26 cellular contexts compared by ENCODE assay signal in the genomic region with DNA sequence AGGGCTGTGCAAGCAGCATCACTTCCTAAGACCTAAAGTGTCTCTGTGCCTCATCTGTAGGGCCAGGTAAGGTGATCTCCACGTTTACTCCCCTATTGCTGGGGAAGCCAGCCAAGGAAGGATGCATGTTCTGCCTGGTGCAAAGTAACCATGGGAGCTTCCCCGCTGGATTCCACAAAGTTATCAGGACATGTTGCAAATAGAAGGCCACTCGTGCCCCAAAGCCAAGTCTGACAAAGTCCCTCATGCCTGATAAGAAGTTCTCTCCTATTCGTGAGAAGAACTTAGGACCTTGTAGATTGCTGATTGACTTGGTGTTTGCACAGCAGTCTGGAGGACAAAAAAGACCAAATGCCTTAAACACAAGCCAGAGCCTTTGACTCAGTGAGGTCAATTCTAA.
"Had no signal": no experiment of that assay in that cellular context is flagged by ENCODE, and none has a peak within 500 bp of the region (broad histone marks: within the 10 kb centered on the region; RNA-seq: fewer than 3 reads in every experiment).

No MANE protein-coding gene starts in this region.

- H3K27ac ChIP-seq: stomach, suprapubic skin, thoracic aorta, thyroid gland, tibial artery, tibial nerve, transverse colon, upper lobe of left lung, upper lobe of right lung, uterus, vagina had no signal

- H3K27me3 ChIP-seq: stomach, suprapubic skin, thyroid gland, tibial artery, tibial nerve, transverse colon, upper lobe of left lung, upper lobe of right lung, uterus, vagina had no signal

- FAIRE-seq: urothelium cell line had no signal

- H3K4me1 ChIP-seq: stomach, suprapubic skin, thyroid gland, transverse colon, uterus, vagina had no signal

- H3K4me3 ChIP-seq: stomach, suprapubic skin, thoracic aorta, thyroid gland, tibial artery, tibial nerve, transverse colon, upper lobe of left lung, upper lobe of right lung, uterus, vagina had no signal

- H3K36me3 ChIP-seq: stomach, suprapubic skin, thoracic aorta, thyroid gland, tibial artery, tibial nerve, transverse colon, upper lobe of left lung, upper lobe of right lung, uterus, vagina had no signal

- ATAC-seq: stimulated activated effector memory CD8-positive, alpha-beta T cell treated with anti-CD3 and anti-CD28 coated beads, Interleukin-12 subunit alpha, Interleukin-12 subunit beta, amount 100 ng/mL, for 72 hours; stimulated activated memory B cell treated with anti-CD40 and anti-IgM and Interleukin-4, amounts not matched to agents 10 μg/mL and 1 μg/mL and 100 μg/mL, for 72 hours; stimulated activated naive B cell treated with anti-CD40 and anti-IgM and Interleukin-4, amounts not matched to agents 10 μg/mL and 1 μg/mL and 100 μg/mL, for 72 hours; stimulated activated naive CD8-positive, alpha-beta T cell treated with anti-CD3 and anti-CD28 coated beads, Interleukin-15, amount 100 ng/mL, for 72 hours; stimulated activated naive CD8-positive, alpha-beta T cell treated with anti-CD3 and anti-CD28 coated beads, Interleukin-15, Interleukin-2, amounts not matched to agents 100 U/mL and 50 U/mL, for 24 hours; upper lobe of right lung had no signal

- H3K9me3 ChIP-seq: suprapubic skin, thoracic aorta, thyroid gland, tibial artery, tibial nerve, transverse colon, upper lobe of left lung, upper lobe of right lung, uterus, vagina had no signal

- DNase-seq: stimulated activated CD4-positive, alpha-beta T cell treated with anti-CD3 and anti-CD28 coated beads, Interleukin-2, amount 100 ng/mL, for 24 hours; stimulated activated CD4-positive, alpha-beta T cell treated with anti-CD3 and anti-CD28 coated beads, Interleukin-2, amount 100 ng/mL, for 48 hours; stimulated activated CD4-positive, alpha-beta T cell treated with anti-CD3 and anti-CD28 coated beads, Interleukin-4, amount 100 ng/mL, for 1 hour; stimulated activated CD4-positive, alpha-beta T cell treated with anti-CD3 and anti-CD28 coated beads, Interleukin-4, amount 100 ng/mL, for 24 hours; stimulated activated CD4-positive, alpha-beta T cell treated with anti-CD3 and anti-CD28 coated beads, Interleukin-4, amount 100 ng/mL, for 4 hours; stimulated activated CD8-positive, alpha-beta memory T cell treated with anti-CD3 and anti-CD28 coated beads, Interleukin-4, amount 100 ng/mL, for 48 hours; stimulated activated naive B cell treated with anti-CD40 and anti-IgM and Interleukin-4, amounts not matched to agents 10 μg/mL and 1 μg/mL and 100 μg/mL, for 72 hours; stimulated activated naive CD4-positive, alpha-beta T cell; stimulated activated naive CD4-positive, alpha-beta T cell treated with Interleukin-2 at 50 U/mL for 16 hours; stimulated activated naive CD8-positive, alpha-beta T cell treated with anti-CD3 and anti-CD28 coated beads, Interleukin-15, amount 100 ng/mL, for 72 hours; stimulated activated naive CD8-positive, alpha-beta T cell treated with anti-CD3 and anti-CD28 coated beads, Interleukin-15, Interleukin-2, amounts not matched to agents 100 U/mL and 50 U/mL, for 24 hours; stomach; substantia nigra; thyroid gland; tibial artery; transverse colon; upper lobe of left lung; upper lobe of right lung; uterus had no signal
